In genomic region chr6:90082847-90083246, GRCh38 we compare ENCODE assay signal across 17 cellular contexts.
DNase-seq lines count a peak whose midpoint lies in the region; ATAC-seq and TF ChIP-seq lines count a peak whose summit lies in the region.
"Had no signal": no experiment of that assay in that cellular context is flagged by ENCODE, and none has a peak within 500 bp of the region (broad histone marks: within the 10 kb centered on the region; RNA-seq: fewer than 3 reads in every experiment).

No MANE protein-coding gene starts in this region.

- H3K4me1 ChIP-seq in CD8-positive, alpha-beta T cell (ENCODE audit: insufficient read depth, low read length), result peaks cover 56% of the 10 kb centered on the region
- H3K4me1 ChIP-seq: neural progenitor cell had no signal

- ATAC-seq in CD8-positive, alpha-beta T cell, result no peak
- ATAC-seq in activated CD8-positive, alpha-beta T cell treated with anti-CD3 and anti-CD28 coated beads, Interleukin-2, amount 10 ng/mL, durations not matched to agents 7 days and 5 days, result no peak
- ATAC-seq in naive thymus-derived CD8-positive, alpha-beta T cell, result no peak
- ATAC-seq in HG03135 (IDR thresholded peaks at IDR 0.05; ENCODE audit: unreplicated experiment) (no peak), GM18873 (IDR thresholded peaks at IDR 0.05; ENCODE audit: low FRiP score, unreplicated experiment) (no peak)
- ATAC-seq in natural killer cell treated with Interleukin-12 subunit alpha and Interleukin-12 subunit beta and Interleukin-15 and Interleukin-18, amount 100 ng/mL, for 72 hours, result no peak
- ATAC-seq: activated CD4-positive, CD25-positive, alpha-beta regulatory T cell treated with anti-CD3 and anti-CD28 coated beads, Interleukin-2, amount 50 U/mL, for 24 hours had no signal

- H3K27me3 ChIP-seq in CD8-positive, alpha-beta T cell (ENCODE audit: insufficient read depth, low read length), result no peaks in the 10 kb centered on the region
- H3K27me3 ChIP-seq: hepatocyte, neural progenitor cell had no signal

- CTCF ChIA-PET in CD8-positive, alpha-beta T cell (lab: Charles Lee), result interaction anchor here (0.7 to 2.0 kb wide), 9 partner anchors 12 to 310 kb away, joined by 3 to 6 read pairs (median 3); no protein-coding TSS in a partner anchor
- CTCF ChIA-PET in activated CD8-positive, alpha-beta T cell treated with anti-CD3 and anti-CD28 coated beads, Interleukin-2, amount 10 ng/mL, durations not matched to agents 7 days and 5 days (lab: Charles Lee), result interaction anchor here (0.7 to 3.1 kb wide), 19 partner anchors 11 to 394 kb away, joined by 3 to 33 read pairs (median 5); no protein-coding TSS in a partner anchor

- H3K27ac ChIP-seq in CD8-positive, alpha-beta T cell (ENCODE audit: low read depth, low read length), result no peak overlapping the region
- H3K27ac ChIP-seq: hepatocyte, neural progenitor cell had no signal

- peaks cover 22% of the 10 kb centered on the region for H3K27me3 Mint-ChIP-seq in T-helper 2 cell treated with Interferon-gamma antibody and Interleukin-4, amounts not matched to agents 5 μg/mL and 100 μg/mL, for 36 hours (ENCODE audit: low read depth)
- H3K27me3 Mint-ChIP-seq in CD8-positive, alpha-beta T cell (ENCODE audit: low read depth), result no peaks in the 10 kb centered on the region
- no peaks in the 10 kb centered on the region for H3K27me3 Mint-ChIP-seq in activated CD8-positive, alpha-beta T cell treated with anti-CD3 and anti-CD28 coated beads, Interleukin-2, amount 10 ng/mL, durations not matched to agents 7 days and 5 days (ENCODE audit: low read depth)
- no peaks in the 10 kb centered on the region for H3K27me3 Mint-ChIP-seq in naive thymus-derived CD8-positive, alpha-beta T cell
- H3K27me3 Mint-ChIP-seq in natural killer cell treated with Interleukin-12 subunit alpha and Interleukin-12 subunit beta and Interleukin-15 and Interleukin-18, amount 100 ng/mL, for 72 hours, result peaks cover 2 to 8% of the 10 kb centered on the region in 2 donors

- POLR2A ChIA-PET in CD8-positive, alpha-beta T cell (lab: Charles Lee), result interaction anchor here (0.8 to 1.5 kb wide), 9 partner anchors 10 to 422 kb away, joined by 3 to 6 read pairs (median 3); no protein-coding TSS in a partner anchor
- POLR2A ChIA-PET in activated CD8-positive, alpha-beta T cell treated with anti-CD3 and anti-CD28 coated beads, Interleukin-2, amount 10 ng/mL, durations not matched to agents 7 days and 5 days (lab: Charles Lee), result interaction anchor here (0.6 to 2.4 kb wide), 6 partner anchors 10 to 213 kb away, joined by 3 to 14 read pairs (median 4); no protein-coding TSS in a partner anchor
- POLR2A ChIA-PET in naive thymus-derived CD8-positive, alpha-beta T cell (lab: Charles Lee), result interaction anchor here (0.6 to 3.3 kb wide), 12 partner anchors 10 to 319 kb away, joined by 3 to 12 read pairs (median 4); no protein-coding TSS in a partner anchor

- H3K4me3 ChIP-seq in CD8-positive, alpha-beta T cell (ENCODE audit: low read depth, low read length), result no peak overlapping the region
- H3K4me3 ChIP-seq: hepatocyte, neural progenitor cell had no signal

- H3K27ac Mint-ChIP-seq in T-helper 2 cell treated with Interferon-gamma antibody and Interleukin-4, amounts not matched to agents 5 μg/mL and 100 μg/mL, for 36 hours, result no peak overlapping the region
- H3K27ac Mint-ChIP-seq in CD8-positive, alpha-beta T cell, result peak overlapping the region; percentile 74
- H3K27ac Mint-ChIP-seq in activated CD8-positive, alpha-beta T cell treated with anti-CD3 and anti-CD28 coated beads, Interleukin-2, amount 10 ng/mL, durations not matched to agents 7 days and 5 days, result peak overlapping the region; percentile 65
- H3K27ac Mint-ChIP-seq in naive thymus-derived CD8-positive, alpha-beta T cell, result peak overlapping the region; percentile 74 to 98 (median 94)
- no peak overlapping the region for H3K27ac Mint-ChIP-seq in natural killer cell treated with Interleukin-12 subunit alpha and Interleukin-12 subunit beta and Interleukin-15 and Interleukin-18, amount 100 ng/mL, for 72 hours
- H3K27ac Mint-ChIP-seq: dendritic cell treated with granulocyte-macrophage colony-stimulating factor and Interleukin-4, amounts not matched to agents 40 ng/mL and 50 ng/mL, for 4 days; neural progenitor cell had no signal

- H3K4me1 Mint-ChIP-seq in T-helper 2 cell treated with Interferon-gamma antibody and Interleukin-4, amounts not matched to agents 5 μg/mL and 100 μg/mL, for 36 hours (ENCODE audit: low read depth), result peaks cover 82% of the 10 kb centered on the region
- peaks cover 72% of the 10 kb centered on the region for H3K4me1 Mint-ChIP-seq in CD8-positive, alpha-beta T cell (ENCODE audit: low read depth)
- peaks cover 83% of the 10 kb centered on the region for H3K4me1 Mint-ChIP-seq in activated CD8-positive, alpha-beta T cell treated with anti-CD3 and anti-CD28 coated beads, Interleukin-2, amount 10 ng/mL, durations not matched to agents 7 days and 5 days (ENCODE audit: low read depth)
- peaks cover 39 to 93% (median 85%) of the 10 kb centered on the region in 4 donors for H3K4me1 Mint-ChIP-seq in naive thymus-derived CD8-positive, alpha-beta T cell
- H3K4me1 Mint-ChIP-seq in natural killer cell treated with Interleukin-12 subunit alpha and Interleukin-12 subunit beta and Interleukin-15 and Interleukin-18, amount 100 ng/mL, for 72 hours (ENCODE audit: low read depth in 2 of 2), result peaks cover 48 to 52% of the 10 kb centered on the region in 2 donors

- peaks cover 3% of the 10 kb centered on the region for H3K36me3 ChIP-seq in CD8-positive, alpha-beta T cell (ENCODE audit: insufficient read depth, low read length)
- H3K36me3 ChIP-seq: neural progenitor cell had no signal

- no peak for DNase-seq in T-helper 2 cell treated with Interferon-gamma antibody and Interleukin-4, amounts not matched to agents 5 μg/mL and 100 μg/mL, for 36 hours (ENCODE audit: low spot score)
- no peak for DNase-seq in T-helper 2 cell
- peak in 1 of 7 experiments; percentile 31 for DNase-seq in CD8-positive, alpha-beta T cell
- no peak for DNase-seq in activated CD8-positive, alpha-beta T cell treated with anti-CD3 and anti-CD28 coated beads, Interleukin-2, amount 10 ng/mL, durations not matched to agents 7 days and 5 days
- DNase-seq in naive thymus-derived CD8-positive, alpha-beta T cell, result no peak
- no peak for DNase-seq in natural killer cell treated with Interleukin-12 subunit alpha and Interleukin-12 subunit beta and Interleukin-15 and Interleukin-18, amount 100 ng/mL, for 72 hours (ENCODE audit: low spot score)
- DNase-seq: activated CD8-positive, alpha-beta memory T cell treated with anti-CD3 and anti-CD28 coated beads, Interleukin-2, amount 50 U/mL, for 4 hours; GOT3; NCI-H2227 treated with DMSO at 0.1 percent for 48 hours; stimulated activated CD4-positive, alpha-beta T cell treated with anti-CD3 and anti-CD28 coated beads, Interleukin-12 subunit alpha, Interleukin-12 subunit beta, amount 100 ng/mL, for 4 hours; trophoblast cell had no signal

- no peaks in the 10 kb centered on the region for H3K9me3 Mint-ChIP-seq in T-helper 2 cell treated with Interferon-gamma antibody and Interleukin-4, amounts not matched to agents 5 μg/mL and 100 μg/mL, for 36 hours
- no peaks in the 10 kb centered on the region for H3K9me3 Mint-ChIP-seq in CD8-positive, alpha-beta T cell
- no peaks in the 10 kb centered on the region for H3K9me3 Mint-ChIP-seq in activated CD8-positive, alpha-beta T cell treated with anti-CD3 and anti-CD28 coated beads, Interleukin-2, amount 10 ng/mL, durations not matched to agents 7 days and 5 days (ENCODE audit: insufficient read depth)
- no peaks in the 10 kb centered on the region for H3K9me3 Mint-ChIP-seq in naive thymus-derived CD8-positive, alpha-beta T cell
- no peaks in the 10 kb centered on the region for H3K9me3 Mint-ChIP-seq in natural killer cell treated with Interleukin-12 subunit alpha and Interleukin-12 subunit beta and Interleukin-15 and Interleukin-18, amount 100 ng/mL, for 72 hours
- H3K9me3 Mint-ChIP-seq: dendritic cell treated with granulocyte-macrophage colony-stimulating factor and Interleukin-4, amounts not matched to agents 40 ng/mL and 50 ng/mL, for 4 days; neural progenitor cell had no signal

- intact Hi-C loops in CD8-positive, alpha-beta T cell (cut with DNase I, micrococcal nuclease), result loop anchor here (2.0 to 10.0 kb wide), 8 partner anchors 74 to 392 kb away; no protein-coding TSS in a partner anchor

- H3K9me3 ChIP-seq in CD8-positive, alpha-beta T cell (ENCODE audit: low read length), result no peaks in the 10 kb centered on the region

- peaks cover 42% of the 10 kb centered on the region for H3K36me3 Mint-ChIP-seq in T-helper 2 cell treated with Interferon-gamma antibody and Interleukin-4, amounts not matched to agents 5 μg/mL and 100 μg/mL, for 36 hours (ENCODE audit: low read depth)
- peaks cover 43% of the 10 kb centered on the region for H3K36me3 Mint-ChIP-seq in CD8-positive, alpha-beta T cell
- H3K36me3 Mint-ChIP-seq in activated CD8-positive, alpha-beta T cell treated with anti-CD3 and anti-CD28 coated beads, Interleukin-2, amount 10 ng/mL, durations not matched to agents 7 days and 5 days (ENCODE audit: low read depth), result peaks cover 55% of the 10 kb centered on the region
- peaks cover 0 to 22% (median 13%) of the 10 kb centered on the region in 3 donors for H3K36me3 Mint-ChIP-seq in naive thymus-derived CD8-positive, alpha-beta T cell
- no peaks in the 10 kb centered on the region for H3K36me3 Mint-ChIP-seq in natural killer cell treated with Interleukin-12 subunit alpha and Interleukin-12 subunit beta and Interleukin-15 and Interleukin-18, amount 100 ng/mL, for 72 hours

- peak overlapping the region; percentile 19 for H3K4me3 Mint-ChIP-seq in T-helper 2 cell treated with Interferon-gamma antibody and Interleukin-4, amounts not matched to agents 5 μg/mL and 100 μg/mL, for 36 hours
- H3K4me3 Mint-ChIP-seq in CD8-positive, alpha-beta T cell, result peak overlapping the region; percentile 51
- H3K4me3 Mint-ChIP-seq in activated CD8-positive, alpha-beta T cell treated with anti-CD3 and anti-CD28 coated beads, Interleukin-2, amount 10 ng/mL, durations not matched to agents 7 days and 5 days, result peak overlapping the region; percentile 46
- peak overlapping the region in 9 of 10 donors; percentile 41 to 80 (median 58) for H3K4me3 Mint-ChIP-seq in naive thymus-derived CD8-positive, alpha-beta T cell
- no peak overlapping the region for H3K4me3 Mint-ChIP-seq in natural killer cell treated with Interleukin-12 subunit alpha and Interleukin-12 subunit beta and Interleukin-15 and Interleukin-18, amount 100 ng/mL, for 72 hours
- H3K4me3 Mint-ChIP-seq: dendritic cell treated with granulocyte-macrophage colony-stimulating factor and Interleukin-4, amounts not matched to agents 40 ng/mL and 50 ng/mL, for 4 days; neural progenitor cell had no signal

- TF ChIP-seq CTCF in CD8-positive, alpha-beta T cell (IDR thresholded peaks at IDR 0.05), result no peak

Comparison
In these comparisons a context has a peak if more than half of its experiments do, and no peak if none do; other contexts are left out.
1. H3K27ac Mint-ChIP-seq: peak in CD8-positive, alpha-beta T cell (single experiment), activated CD8-positive, alpha-beta T cell treated with anti-CD3 and anti-CD28 coated beads, Interleukin-2, amount 10 ng/mL, durations not matched to agents 7 days and 5 days (single experiment) and naive thymus-derived CD8-positive, alpha-beta T cell (10 of 10); none in T-helper 2 cell treated with Interferon-gamma antibody and Interleukin-4, amounts not matched to agents 5 μg/mL and 100 μg/mL, for 36 hours (single experiment) and natural killer cell treated with Interleukin-12 subunit alpha and Interleukin-12 subunit beta and Interleukin-15 and Interleukin-18, amount 100 ng/mL, for 72 hours (0 of 2).